26 cellular contexts compared by ENCODE assay signal in the genomic region with DNA sequence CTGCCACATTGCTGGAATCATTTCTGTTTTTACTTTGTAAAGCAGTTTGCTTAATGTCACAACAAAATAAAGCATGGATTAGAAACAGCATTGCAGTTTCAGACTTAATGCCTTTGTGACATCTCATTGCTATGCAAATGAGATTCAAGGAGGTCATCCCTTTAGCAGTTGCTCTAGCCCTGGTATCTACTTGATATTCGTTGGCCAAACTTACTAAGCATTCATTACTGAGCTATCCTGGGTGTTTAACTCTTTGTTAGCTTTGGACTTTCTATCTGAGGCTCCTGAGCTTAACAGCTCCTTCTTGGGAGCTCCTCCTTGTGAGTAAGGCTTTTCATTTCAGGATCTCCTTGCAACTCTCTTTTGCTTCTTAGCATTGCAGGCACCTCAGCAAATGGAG. TPM values are rescaled to one million over a fixed set of nuclear protein-coding genes. Genes with fewer than 3 reads are reported as not detected.
DNase-seq lines count a peak whose midpoint lies in the region; ATAC-seq and TF ChIP-seq lines count a peak whose summit lies in the region.
"Had no signal": no experiment of that assay in that cellular context is flagged by ENCODE, and none has a peak within 500 bp of the region (broad histone marks: within the 10 kb centered on the region; RNA-seq: fewer than 3 reads in every experiment).

No MANE protein-coding gene starts in this region.

- H3K36me3 Mint-ChIP-seq in GM23338 (ENCODE audit: low read depth) (peaks cover 11% of the 10 kb centered on the region), WTC11 (peaks cover 3% of the 10 kb centered on the region)

- no peaks in the 10 kb centered on the region for H4K20me1 ChIP-seq in GM23338 (replicated peaks; ENCODE audit: insufficient read depth)
- H4K20me1 ChIP-seq: BLaER1 had no signal

- H3K9me3 ChIP-seq in iPS-20b (ENCODE audit: insufficient read depth, low read depth, low read length) (no peaks in the 10 kb centered on the region), neuronal stem cell (replicated peaks in 1 of 2; ENCODE audit: control insufficient read depth in 2 of 2, insufficient read depth in 1 of 2, low read depth in 1 of 2, low read length in 2 of 2) (peaks cover 2 to 6% of the 10 kb centered on the region in 2 donors)
- H3K9me3 ChIP-seq: BLaER1, SJCRH30 had no signal

- H2BK5ac ChIP-seq in neuronal stem cell (ENCODE audit: low read length) = no peak overlapping the region

- H3K14ac ChIP-seq in neuronal stem cell (ENCODE audit: low read length) = no peak overlapping the region

- no peak overlapping the region for H2BK12ac ChIP-seq in neuronal stem cell (ENCODE audit: low read length)

- no peak overlapping the region for H2BK15ac ChIP-seq in neuronal stem cell (ENCODE audit: low read length)

- peaks cover 69% of the 10 kb centered on the region for H3K4me1 Mint-ChIP-seq in GM23338
- peaks cover 66% of the 10 kb centered on the region for H3K4me1 Mint-ChIP-seq in WTC11

- peak; percentile 88 for ATAC-seq in GM23338
- ATAC-seq in WTC11 = peak; percentile 90
- no peak for ATAC-seq in GM18868 (IDR thresholded peaks at IDR 0.05; ENCODE audit: unreplicated experiment)
- ATAC-seq: HCT116, K562, Right ventricle myocardium inferior, SK-N-SH treated with all-trans-retinoic acid at 6 μM for 48 hours had no signal

- H3K79me2 ChIP-seq in GM23338 (replicated peaks; ENCODE audit: insufficient read depth) = peaks cover 97% of the 10 kb centered on the region

- TF ChIP-seq CTCF in GM23338 (conservative IDR thresholded peaks at IDR 0.05; ENCODE audit: low read depth in 2 of 2) (no peak), WTC11 (IDR thresholded peaks at IDR 0.05) (no peak)

- no peak overlapping the region for H2BK120ac ChIP-seq in neuronal stem cell (ENCODE audit: low read depth, low read length)

- CTCF ChIA-PET in WTC11 (lab: Charles Lee) = interaction anchor here (0.6 to 0.9 kb wide), 2 partner anchors 14 to 100 kb away, joined by 4 to 5 read pairs; no protein-coding TSS in a partner anchor

- no peaks in the 10 kb centered on the region for H3K27me3 Mint-ChIP-seq in GM23338 (ENCODE audit: insufficient read depth, low read depth, poor library complexity)
- no peaks in the 10 kb centered on the region for H3K27me3 Mint-ChIP-seq in WTC11 (ENCODE audit: low read depth)
- H3K27me3 Mint-ChIP-seq: CD4-positive, alpha-beta T cell had no signal

- no peak overlapping the region for H2AK5ac ChIP-seq in neuronal stem cell (ENCODE audit: low read depth, low read length)

- POLR2A ChIA-PET in WTC11 (lab: Charles Lee) = no interaction called here

- H3K4me2 ChIP-seq in GM23338 = peak overlapping the region; percentile 33
- H3K4me2 ChIP-seq in neuronal stem cell (ENCODE audit: insufficient read depth, low read length, poor library complexity, severe bottlenecking) = no peak overlapping the region
- H3K4me2 ChIP-seq: BLaER1, PC-9 had no signal

- H3K27ac ChIP-seq in GM23338 (ENCODE audit: low read depth) (no peak overlapping the region; the same call in 1 of the 2 replicates), iPS-20b (ENCODE audit: low read length) (no peak overlapping the region), neuronal stem cell (replicated peaks; ENCODE audit: low read length) (no peak overlapping the region)
- H3K27ac ChIP-seq: BLaER1, PC-9, SJCRH30 had no signal

- H3K27me3 ChIP-seq in GM23338 (ENCODE audit: insufficient read depth) (no peaks in the 10 kb centered on the region), iPS-20b (ENCODE audit: insufficient read depth, low read length) (no peaks in the 10 kb centered on the region), neuronal stem cell (ENCODE audit: control insufficient read depth in 3 of 3, insufficient read depth in 3 of 3, low read depth in 1 of 3, low read length in 3 of 3) (no peaks in the 10 kb centered on the region)
- H3K27me3 ChIP-seq: BLaER1, SJCRH30 had no signal

- peaks cover 3% of the 10 kb centered on the region; the same call in 1 of the 3 replicates for H3K9me3 Mint-ChIP-seq in GM23338
- peaks cover 8% of the 10 kb centered on the region for H3K9me3 Mint-ChIP-seq in WTC11

- DNase-seq in GM23338 (ENCODE audit: low spot score) (peak; percentile 59), WTC11 (ENCODE audit: low spot score) (no peak), neuronal stem cell (ENCODE audit: low spot score) (peak; percentile 30), CD1c-positive myeloid dendritic cell (ENCODE audit: extremely low spot score) (no peak), A172 (ENCODE audit: low spot score) (no peak)
- DNase-seq: 8988T; CD4-positive, alpha-beta T cell; GOT3; Kasumi-1; NCI-H1092 treated with DMSO at 0.1 percent for 48 hours; NCI-H1436; NCI-H187; NCI-H2171 treated with DMSO at 0.1 percent for 48 hours; NCI-H524; NCI-H82; NK-92 treated with Interleukin-12 subunit alpha and Interleukin-12 subunit beta, amount 100 ng/mL, for 24 hours; PC-9; SJCRH30 had no signal

- H4K91ac ChIP-seq in neuronal stem cell (ENCODE audit: low read depth, low read length, poor library complexity) = no peak overlapping the region

- H3K27ac Mint-ChIP-seq in GM23338 (peak overlapping the region; percentile 80; the same call in 1 of the 2 replicates), WTC11 (0 out of 2 replicates have a peak overlapping the region, but pooled peaks have one; percentile 18)
- H3K27ac Mint-ChIP-seq: CD4-positive, alpha-beta T cell had no signal

- no peak overlapping the region for H3K18ac ChIP-seq in neuronal stem cell (ENCODE audit: low read length)

- H3K36me3 ChIP-seq in GM23338 (ENCODE audit: insufficient read depth) (no peaks in the 10 kb centered on the region), iPS-20b (ENCODE audit: insufficient read depth, low read depth, low read length) (no peaks in the 10 kb centered on the region), neuronal stem cell (replicated peaks in 1 of 2; ENCODE audit: control insufficient read depth in 2 of 2, insufficient read depth in 2 of 2, low read length in 2 of 2) (peaks cover 0 to 12% of the 10 kb centered on the region in 2 donors)
- H3K36me3 ChIP-seq: BLaER1, SJCRH30 had no signal

- H3K4me1 ChIP-seq in GM23338 (ENCODE audit: insufficient read depth) = peaks cover 76% of the 10 kb centered on the region
- H3K4me1 ChIP-seq in iPS-20b (ENCODE audit: insufficient read depth, low read length) = peaks cover 33% of the 10 kb centered on the region
- H3K4me1 ChIP-seq in neuronal stem cell (ENCODE audit: control insufficient read depth in 2 of 2, insufficient read depth in 1 of 2, low read depth in 1 of 2, low read length in 2 of 2) = peaks cover 4 to 36% of the 10 kb centered on the region in 2 donors
- H3K4me1 ChIP-seq: BLaER1 had no signal

- no CpG with 5 or more reads among the region's 1 CpG for WGBS in neuronal stem cell (ENCODE audit: extremely low coverage in 2 of 2, insufficient read length in 2 of 2, insufficient replicate concordance in 1 of 2), 2 donors

- no peaks in the 10 kb centered on the region for H3K9me2 ChIP-seq in GM23338 (ENCODE audit: insufficient read depth)

- H3K4ac ChIP-seq in neuronal stem cell (ENCODE audit: low read length) = no peak overlapping the region

- no peak overlapping the region for H3K23ac ChIP-seq in neuronal stem cell (ENCODE audit: low read depth, low read length, poor library complexity)

- H3K9ac ChIP-seq in iPS-20b (ENCODE audit: low read depth, low read length) (no peak overlapping the region), neuronal stem cell (ENCODE audit: low read depth, low read length, poor library complexity) (no peak overlapping the region)
- H3K9ac ChIP-seq: BLaER1 had no signal

- no peaks in the 10 kb centered on the region for H3K79me1 ChIP-seq in neuronal stem cell (ENCODE audit: low read depth, low read length)

- no peak overlapping the region for H4K8ac ChIP-seq in neuronal stem cell (ENCODE audit: low read depth, low read length)

- H3K4me3 ChIP-seq in GM23338 (peak overlapping the region; percentile 3), iPS-20b (ENCODE audit: low read length) (peak overlapping the region; percentile 17; the same call in 1 of the 2 replicates), neuronal stem cell (ENCODE audit: low read length in 2 of 2) (no peak overlapping the region)
- H3K4me3 ChIP-seq: BLaER1, K562, PC-9, SJCRH30 had no signal

- H3K4me3 Mint-ChIP-seq in GM23338 (peak overlapping the region; percentile 45; the same call in 1 of the 3 replicates), WTC11 (no peak overlapping the region)
- H3K4me3 Mint-ChIP-seq: CD4-positive, alpha-beta T cell had no signal

- H3F3A ChIP-seq in GM23338 (replicated peaks; ENCODE audit: low read depth) = no peaks in the 10 kb centered on the region; the same call in 1 of the 2 replicates

- no peak overlapping the region for H2AFZ ChIP-seq in GM23338
- H2AFZ ChIP-seq in neuronal stem cell (ENCODE audit: low read length) = no peak overlapping the region
- H2AFZ ChIP-seq: PC-9 had no signal

TF ChIP-seq in GM23338, 12 proteins besides CTCF, POLR2A, EP300 and RAD21 (continues in another document):
- no peak for TF ChIP-seq EZH2phosphoT487 (IDR thresholded peaks at IDR 0.05; ENCODE audit: unreplicated experiment)

TF ChIP-seq in WTC11, 78 proteins besides CTCF, POLR2A, EP300 and RAD21 (continues in another document):
- no peak for TF ChIP-seq ATF6 (CRISPR knock-in tag; IDR thresholded peaks at IDR 0.05)

RNA-seq across cellular contexts. Expression of gene FAT3, which starts 16.3 kb away (rescaled TPM):
- total RNA-seq in GM23338 (2014; rRNA removed; shearing (Covaris generic)) = 64.2 and 78.0 TPM in 2 replicates
- polyA plus RNA-seq in GM23338 (2016; fragmentation: Nextera tagmentation; extraction: Ambion mirVana) = 7.2 and 9.0 TPM in 2 replicates
- 25.3 to 30.9 TPM (median 25.8 TPM) in 3 replicates for total RNA-seq in WTC11 (2021)
- 4.9 TPM for polyA plus RNA-seq in neuronal stem cell (2013, experiment 1 of 2)
- 4.1 TPM for polyA plus RNA-seq in neuronal stem cell (2013, experiment 2 of 2)
- 0.34 and 0.41 TPM in 2 replicates for total RNA-seq in A172 (2014; rRNA removed; shearing (Covaris generic))
- total RNA-seq: CD4-positive, alpha-beta T cell; HT-29 had no signal

Comparison
In these comparisons a context has a peak if more than half of its experiments do, and no peak if none do; other contexts are left out.
1. DNase-seq: peak in GM23338 (single experiment) and neuronal stem cell (single experiment); none in WTC11 (single experiment), CD1c-positive myeloid dendritic cell (single experiment) and A172 (single experiment).
2. H3K4me3 ChIP-seq: peak in GM23338 (single experiment) and iPS-20b (single experiment); none in neuronal stem cell (0 of 2).
3. RNA of gene FAT3, which starts 16.3 kb away (total RNA-seq): 64.2 to 78.0 TPM in GM23338 and 25.3 to 30.9 TPM in WTC11; 0.34 to 0.41 TPM in A172; every median in the first group is over 10 times any median in the second.